33 cellular contexts compared by ENCODE assay signal in the genomic region with DNA sequence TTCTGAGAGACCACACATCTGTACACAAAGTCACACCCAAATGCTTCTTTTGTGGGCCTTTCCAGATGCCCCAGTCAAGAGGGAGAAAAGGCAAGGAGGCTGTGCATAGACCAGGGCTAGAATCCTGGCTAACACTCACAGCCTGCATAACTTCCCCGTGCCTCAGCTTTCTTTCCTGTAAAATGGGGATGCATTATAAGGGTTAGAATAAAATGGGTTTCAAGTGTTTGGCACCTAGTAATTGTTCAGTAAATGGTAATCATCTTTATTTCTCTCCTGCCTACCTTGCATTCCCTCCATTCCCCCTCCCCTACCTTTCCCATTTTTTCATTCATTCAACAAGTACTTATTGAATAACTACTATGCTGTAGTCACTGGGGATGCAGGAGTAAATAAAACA. TPM values are rescaled to one million over a fixed set of nuclear protein-coding genes. Genes with fewer than 3 reads are reported as not detected.
"Had no signal": no experiment of that assay in that cellular context is flagged by ENCODE, and none has a peak within 500 bp of the region (broad histone marks: within the 10 kb centered on the region; RNA-seq: fewer than 3 reads in every experiment).

No MANE protein-coding gene starts in this region.

- H3K4me3 ChIP-seq: colonic mucosa, esophagus squamous epithelium, gastrocnemius medialis, heart right ventricle, left lung, lower lobe of right lung had no signal

- DNase-seq: colonic mucosa; cortex of kidney; effector CD8-positive, alpha-beta T cell; effector memory CD8-positive, alpha-beta T cell; endodermal cell; erythroblast; esophagus squamous epithelium; foreskin fibroblast; foreskin melanocyte; gastrocnemius medialis; glutamatergic neuron; head of caudate nucleus; heart right ventricle; hippocampal formation; left cardiac atrium; left lung; left ventricle myocardium superior; lower lobe of right lung; mesenchymal stem cell; midbrain; naive thymus-derived CD4-positive, alpha-beta T cell had no signal

- H3K4me1 ChIP-seq: colonic mucosa, esophagus squamous epithelium, gastrocnemius medialis, heart right ventricle, left lung, lower lobe of right lung had no signal

- FAIRE-seq: endometrium, islet of Langerhans, keratinocyte had no signal

- H3K27ac ChIP-seq: colonic mucosa, epithelial cell of prostate, esophagus squamous epithelium, gastrocnemius medialis, heart right ventricle, left lung, lower lobe of right lung had no signal

- H3K36me3 ChIP-seq: colonic mucosa, esophagus squamous epithelium, gastrocnemius medialis, heart right ventricle, left lung, lower lobe of right lung had no signal

- H3K9me3 ChIP-seq: colonic mucosa, esophagus squamous epithelium, gastrocnemius medialis, heart right ventricle, left lung, lower lobe of right lung had no signal

- H3K27me3 ChIP-seq: colonic mucosa, gastrocnemius medialis, heart right ventricle, left lung had no signal

- ATAC-seq: effector memory CD8-positive, alpha-beta T cell; esophagus mucosa; gastrocnemius medialis; heart right ventricle; left cardiac atrium; left lung; left ventricle myocardium superior; lower lobe of right lung; naive thymus-derived CD4-positive, alpha-beta T cell had no signal

RNA-seq across cellular contexts. Expression of gene UNC5CL, which starts 29.4 kb away (rescaled TPM):
- total RNA-seq: glomerular endothelial cell had no signal

RNA-seq across cellular contexts. Expression of gene TSPO2, which starts 32.6 kb away (rescaled TPM):
- total RNA-seq: colonic mucosa; dermis microvascular lymphatic vessel endothelial cell; endodermal cell; esophagus mucosa; esophagus squamous epithelium; gastrocnemius medialis; glomerular endothelial cell; heart right ventricle; kidney epithelial cell; left cardiac atrium; left lung; left ventricle myocardium superior; lower leg skin; lower lobe of right lung; lung microvascular endothelial cell; mononuclear cell; naive thymus-derived CD4-positive, alpha-beta T cell had no signal
- polyA plus RNA-seq: heart right ventricle; keratinocyte; naive thymus-derived CD4-positive, alpha-beta T cell had no signal

RNA-seq across cellular contexts. Expression of gene APOBEC2, which starts 43.3 kb away (rescaled TPM):
- total RNA-seq: dermis microvascular lymphatic vessel endothelial cell; esophagus mucosa; glomerular endothelial cell; kidney epithelial cell; lower leg skin; lung microvascular endothelial cell; mononuclear cell; mucosa of gallbladder; naive thymus-derived CD4-positive, alpha-beta T cell had no signal
